1 cellular context compared by ENCODE assay signal in the genomic region with DNA sequence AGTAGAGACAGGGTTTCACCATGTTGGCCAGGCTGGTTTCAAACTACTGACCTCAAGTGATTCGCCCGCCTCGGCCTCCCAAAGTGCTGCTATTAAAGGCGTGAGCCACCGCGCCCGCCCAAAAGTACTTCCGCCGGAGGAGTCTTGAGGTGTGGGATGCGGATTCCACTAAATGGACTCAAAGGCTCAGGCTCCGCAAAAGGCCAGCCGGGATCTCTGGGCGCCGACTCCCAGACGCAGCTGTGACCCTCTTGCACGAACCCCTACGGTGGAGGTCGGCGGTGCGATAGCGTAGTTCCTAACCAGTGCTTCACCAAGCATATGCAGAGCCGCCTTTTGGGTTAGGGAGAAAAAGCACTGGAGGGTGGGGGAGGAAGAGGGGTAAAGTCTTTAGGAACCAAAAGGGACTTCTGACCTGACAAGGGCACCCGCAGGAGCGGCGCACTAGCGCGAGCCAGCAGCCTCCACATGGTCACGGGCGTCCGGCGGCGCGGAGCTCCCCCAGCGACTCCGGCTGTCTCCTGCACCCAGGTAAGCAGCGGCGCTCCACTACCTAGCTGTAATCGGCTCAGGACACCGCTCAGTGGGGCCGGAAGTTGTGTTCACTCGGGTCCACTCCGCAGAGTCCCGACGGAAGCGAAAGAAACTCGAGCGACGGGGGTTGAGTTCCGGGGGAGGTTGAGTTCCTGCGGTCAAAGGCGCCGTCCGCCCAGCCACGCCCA.
TF ChIP-seq lines count a peak whose summit lies in the region.

A gene (minus strand): TSS at position 590 of the 722 bp plus-strand sequence. CDS start 120 bp downstream, at position 470.

TF ChIP-seq in HepG2, 621 proteins besides CTCF, POLR2A, EP300 and RAD21 (continued from another document and continues in another):
- TF ChIP-seq, protein P1, sequence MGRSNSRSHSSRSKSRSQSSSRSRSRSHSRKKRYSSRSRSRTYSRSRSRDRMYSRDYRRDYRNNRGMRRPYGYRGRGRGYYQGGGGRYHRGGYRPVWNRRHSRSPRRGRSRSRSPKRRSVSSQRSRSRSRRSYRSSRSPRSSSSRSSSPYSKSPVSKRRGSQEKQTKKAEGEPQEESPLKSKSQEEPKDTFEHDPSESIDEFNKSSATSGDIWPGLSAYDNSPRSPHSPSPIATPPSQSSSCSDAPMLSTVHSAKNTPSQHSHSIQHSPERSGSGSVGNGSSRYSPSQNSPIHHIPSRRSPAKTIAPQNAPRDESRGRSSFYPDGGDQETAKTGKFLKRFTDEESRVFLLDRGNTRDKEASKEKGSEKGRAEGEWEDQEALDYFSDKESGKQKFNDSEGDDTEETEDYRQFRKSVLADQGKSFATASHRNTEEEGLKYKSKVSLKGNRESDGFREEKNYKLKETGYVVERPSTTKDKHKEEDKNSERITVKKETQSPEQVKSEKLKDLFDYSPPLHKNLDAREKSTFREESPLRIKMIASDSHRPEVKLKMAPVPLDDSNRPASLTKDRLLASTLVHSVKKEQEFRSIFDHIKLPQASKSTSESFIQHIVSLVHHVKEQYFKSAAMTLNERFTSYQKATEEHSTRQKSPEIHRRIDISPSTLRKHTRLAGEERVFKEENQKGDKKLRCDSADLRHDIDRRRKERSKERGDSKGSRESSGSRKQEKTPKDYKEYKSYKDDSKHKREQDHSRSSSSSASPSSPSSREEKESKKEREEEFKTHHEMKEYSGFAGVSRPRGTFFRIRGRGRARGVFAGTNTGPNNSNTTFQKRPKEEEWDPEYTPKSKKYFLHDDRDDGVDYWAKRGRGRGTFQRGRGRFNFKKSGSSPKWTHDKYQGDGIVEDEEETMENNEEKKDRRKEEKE (IDR thresholded peaks at IDR 0.05), result no peak
- TF ChIP-seq ZNF720 (CRISPR knock-in tag; IDR thresholded peaks at IDR 0.05) (0 out of 2 replicates have a peak, but pooled peaks have one; percentile 35), ZNF761 (CRISPR knock-in tag; conservative IDR thresholded peaks at IDR 0.05) (peak; percentile 64), ZNF567 (CRISPR knock-in tag; IDR thresholded peaks at IDR 0.05; ENCODE audit: borderline replicate concordance) (peak; percentile 56; the same call in 1 of the 2 replicates), MTF2 (CRISPR knock-in tag; IDR thresholded peaks at IDR 0.05; ENCODE audit: borderline replicate concordance) (0 out of 2 replicates have a peak, but pooled peaks have one; percentile 75), ZFP37 (CRISPR knock-in tag; IDR thresholded peaks at IDR 0.05; ENCODE audit: borderline replicate concordance) (no peak), CCAR2 (optimal IDR thresholded peaks at IDR 0.05; ENCODE audit: low read depth, low read length) (peak; percentile 95), HIVEP1 (CRISPR knock-in tag; IDR thresholded peaks at IDR 0.05) (peak; percentile 11; the same call in 1 of the 2 replicates), BRCA1 (CRISPR knock-in tag; IDR thresholded peaks at IDR 0.05) (0 out of 2 replicates have a peak, but pooled peaks have one; percentile 12), SNRNP70 (IDR thresholded peaks at IDR 0.05; ENCODE audit: low read depth, low read length) (no peak), CEBPB (IDR thresholded peaks at IDR 0.05; ENCODE audit: borderline replicate concordance, low read depth, low read length) (no peak), ZSCAN20 (CRISPR knock-in tag; IDR thresholded peaks at IDR 0.05; ENCODE audit: borderline replicate concordance) (no peak), HNF4A (CRISPR knock-in tag; IDR thresholded peaks at IDR 0.05) (peak; percentile 29; the same call in 1 of the 2 replicates), IRX3 (CRISPR knock-in tag; IDR thresholded peaks at IDR 0.05; ENCODE audit: borderline replicate concordance, low read depth) (no peak), ZNF891 (CRISPR knock-in tag; IDR thresholded peaks at IDR 0.05) (peak; percentile 93)
- TF ChIP-seq, protein P2, sequence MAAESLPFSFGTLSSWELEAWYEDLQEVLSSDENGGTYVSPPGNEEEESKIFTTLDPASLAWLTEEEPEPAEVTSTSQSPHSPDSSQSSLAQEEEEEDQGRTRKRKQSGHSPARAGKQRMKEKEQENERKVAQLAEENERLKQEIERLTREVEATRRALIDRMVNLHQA (CRISPR knock-in tag; IDR thresholded peaks at IDR 0.05), result 0 out of 2 replicates have a peak, but pooled peaks have one; percentile 71
- TF ChIP-seq, protein P3, sequence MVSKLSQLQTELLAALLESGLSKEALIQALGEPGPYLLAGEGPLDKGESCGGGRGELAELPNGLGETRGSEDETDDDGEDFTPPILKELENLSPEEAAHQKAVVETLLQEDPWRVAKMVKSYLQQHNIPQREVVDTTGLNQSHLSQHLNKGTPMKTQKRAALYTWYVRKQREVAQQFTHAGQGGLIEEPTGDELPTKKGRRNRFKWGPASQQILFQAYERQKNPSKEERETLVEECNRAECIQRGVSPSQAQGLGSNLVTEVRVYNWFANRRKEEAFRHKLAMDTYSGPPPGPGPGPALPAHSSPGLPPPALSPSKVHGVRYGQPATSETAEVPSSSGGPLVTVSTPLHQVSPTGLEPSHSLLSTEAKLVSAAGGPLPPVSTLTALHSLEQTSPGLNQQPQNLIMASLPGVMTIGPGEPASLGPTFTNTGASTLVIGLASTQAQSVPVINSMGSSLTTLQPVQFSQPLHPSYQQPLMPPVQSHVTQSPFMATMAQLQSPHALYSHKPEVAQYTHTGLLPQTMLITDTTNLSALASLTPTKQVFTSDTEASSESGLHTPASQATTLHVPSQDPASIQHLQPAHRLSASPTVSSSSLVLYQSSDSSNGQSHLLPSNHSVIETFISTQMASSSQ (IDR thresholded peaks at IDR 0.05; ENCODE audit: low read depth), result peak; percentile 53; the same call in 1 of the 2 replicates
- TF ChIP-seq, protein P3 (CRISPR knock-in tag; IDR thresholded peaks at IDR 0.05; ENCODE audit: borderline replicate concordance), result peak; percentile 66; the same call in 1 of the 2 replicates
- TF ChIP-seq, protein P4, sequence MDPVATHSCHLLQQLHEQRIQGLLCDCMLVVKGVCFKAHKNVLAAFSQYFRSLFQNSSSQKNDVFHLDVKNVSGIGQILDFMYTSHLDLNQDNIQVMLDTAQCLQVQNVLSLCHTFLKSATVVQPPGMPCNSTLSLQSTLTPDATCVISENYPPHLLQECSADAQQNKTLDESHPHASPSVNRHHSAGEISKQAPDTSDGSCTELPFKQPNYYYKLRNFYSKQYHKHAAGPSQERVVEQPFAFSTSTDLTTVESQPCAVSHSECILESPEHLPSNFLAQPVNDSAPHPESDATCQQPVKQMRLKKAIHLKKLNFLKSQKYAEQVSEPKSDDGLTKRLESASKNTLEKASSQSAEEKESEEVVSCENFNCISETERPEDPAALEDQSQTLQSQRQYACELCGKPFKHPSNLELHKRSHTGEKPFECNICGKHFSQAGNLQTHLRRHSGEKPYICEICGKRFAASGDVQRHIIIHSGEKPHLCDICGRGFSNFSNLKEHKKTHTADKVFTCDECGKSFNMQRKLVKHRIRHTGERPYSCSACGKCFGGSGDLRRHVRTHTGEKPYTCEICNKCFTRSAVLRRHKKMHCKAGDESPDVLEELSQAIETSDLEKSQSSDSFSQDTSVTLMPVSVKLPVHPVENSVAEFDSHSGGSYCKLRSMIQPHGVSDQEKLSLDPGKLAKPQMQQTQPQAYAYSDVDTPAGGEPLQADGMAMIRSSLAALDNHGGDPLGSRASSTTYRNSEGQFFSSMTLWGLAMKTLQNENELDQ (CRISPR knock-in tag; IDR thresholded peaks at IDR 0.05; ENCODE audit: borderline replicate concordance), result 0 out of 2 replicates have a peak, but pooled peaks have one; percentile 49
- TF ChIP-seq, protein P5, sequence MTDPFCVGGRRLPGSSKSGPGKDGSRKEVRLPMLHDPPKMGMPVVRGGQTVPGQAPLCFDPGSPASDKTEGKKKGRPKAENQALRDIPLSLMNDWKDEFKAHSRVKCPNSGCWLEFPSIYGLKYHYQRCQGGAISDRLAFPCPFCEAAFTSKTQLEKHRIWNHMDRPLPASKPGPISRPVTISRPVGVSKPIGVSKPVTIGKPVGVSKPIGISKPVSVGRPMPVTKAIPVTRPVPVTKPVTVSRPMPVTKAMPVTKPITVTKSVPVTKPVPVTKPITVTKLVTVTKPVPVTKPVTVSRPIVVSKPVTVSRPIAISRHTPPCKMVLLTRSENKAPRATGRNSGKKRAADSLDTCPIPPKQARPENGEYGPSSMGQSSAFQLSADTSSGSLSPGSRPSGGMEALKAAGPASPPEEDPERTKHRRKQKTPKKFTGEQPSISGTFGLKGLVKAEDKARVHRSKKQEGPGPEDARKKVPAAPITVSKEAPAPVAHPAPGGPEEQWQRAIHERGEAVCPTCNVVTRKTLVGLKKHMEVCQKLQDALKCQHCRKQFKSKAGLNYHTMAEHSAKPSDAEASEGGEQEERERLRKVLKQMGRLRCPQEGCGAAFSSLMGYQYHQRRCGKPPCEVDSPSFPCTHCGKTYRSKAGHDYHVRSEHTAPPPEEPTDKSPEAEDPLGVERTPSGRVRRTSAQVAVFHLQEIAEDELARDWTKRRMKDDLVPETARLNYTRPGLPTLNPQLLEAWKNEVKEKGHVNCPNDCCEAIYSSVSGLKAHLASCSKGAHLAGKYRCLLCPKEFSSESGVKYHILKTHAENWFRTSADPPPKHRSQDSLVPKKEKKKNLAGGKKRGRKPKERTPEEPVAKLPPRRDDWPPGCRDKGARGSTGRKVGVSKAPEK (CRISPR knock-in tag; IDR thresholded peaks at IDR 0.05; ENCODE audit: borderline replicate concordance), result no peak
- TF ChIP-seq, protein P6, sequence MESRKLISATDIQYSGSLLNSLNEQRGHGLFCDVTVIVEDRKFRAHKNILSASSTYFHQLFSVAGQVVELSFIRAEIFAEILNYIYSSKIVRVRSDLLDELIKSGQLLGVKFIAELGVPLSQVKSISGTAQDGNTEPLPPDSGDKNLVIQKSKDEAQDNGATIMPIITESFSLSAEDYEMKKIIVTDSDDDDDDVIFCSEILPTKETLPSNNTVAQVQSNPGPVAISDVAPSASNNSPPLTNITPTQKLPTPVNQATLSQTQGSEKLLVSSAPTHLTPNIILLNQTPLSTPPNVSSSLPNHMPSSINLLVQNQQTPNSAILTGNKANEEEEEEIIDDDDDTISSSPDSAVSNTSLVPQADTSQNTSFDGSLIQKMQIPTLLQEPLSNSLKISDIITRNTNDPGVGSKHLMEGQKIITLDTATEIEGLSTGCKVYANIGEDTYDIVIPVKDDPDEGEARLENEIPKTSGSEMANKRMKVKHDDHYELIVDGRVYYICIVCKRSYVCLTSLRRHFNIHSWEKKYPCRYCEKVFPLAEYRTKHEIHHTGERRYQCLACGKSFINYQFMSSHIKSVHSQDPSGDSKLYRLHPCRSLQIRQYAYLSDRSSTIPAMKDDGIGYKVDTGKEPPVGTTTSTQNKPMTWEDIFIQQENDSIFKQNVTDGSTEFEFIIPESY (CRISPR knock-in tag; IDR thresholded peaks at IDR 0.05), result 0 out of 2 replicates have a peak, but pooled peaks have one; percentile 52
- TF ChIP-seq, protein P7, sequence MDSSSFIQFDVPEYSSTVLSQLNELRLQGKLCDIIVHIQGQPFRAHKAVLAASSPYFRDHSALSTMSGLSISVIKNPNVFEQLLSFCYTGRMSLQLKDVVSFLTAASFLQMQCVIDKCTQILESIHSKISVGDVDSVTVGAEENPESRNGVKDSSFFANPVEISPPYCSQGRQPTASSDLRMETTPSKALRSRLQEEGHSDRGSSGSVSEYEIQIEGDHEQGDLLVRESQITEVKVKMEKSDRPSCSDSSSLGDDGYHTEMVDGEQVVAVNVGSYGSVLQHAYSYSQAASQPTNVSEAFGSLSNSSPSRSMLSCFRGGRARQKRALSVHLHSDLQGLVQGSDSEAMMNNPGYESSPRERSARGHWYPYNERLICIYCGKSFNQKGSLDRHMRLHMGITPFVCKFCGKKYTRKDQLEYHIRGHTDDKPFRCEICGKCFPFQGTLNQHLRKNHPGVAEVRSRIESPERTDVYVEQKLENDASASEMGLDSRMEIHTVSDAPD (CRISPR knock-in tag; IDR thresholded peaks at IDR 0.05), result no peak
- TF ChIP-seq, protein P8, sequence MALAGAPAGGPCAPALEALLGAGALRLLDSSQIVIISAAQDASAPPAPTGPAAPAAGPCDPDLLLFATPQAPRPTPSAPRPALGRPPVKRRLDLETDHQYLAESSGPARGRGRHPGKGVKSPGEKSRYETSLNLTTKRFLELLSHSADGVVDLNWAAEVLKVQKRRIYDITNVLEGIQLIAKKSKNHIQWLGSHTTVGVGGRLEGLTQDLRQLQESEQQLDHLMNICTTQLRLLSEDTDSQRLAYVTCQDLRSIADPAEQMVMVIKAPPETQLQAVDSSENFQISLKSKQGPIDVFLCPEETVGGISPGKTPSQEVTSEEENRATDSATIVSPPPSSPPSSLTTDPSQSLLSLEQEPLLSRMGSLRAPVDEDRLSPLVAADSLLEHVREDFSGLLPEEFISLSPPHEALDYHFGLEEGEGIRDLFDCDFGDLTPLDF (CRISPR knock-in tag; IDR thresholded peaks at IDR 0.05), result no peak
- TF ChIP-seq, protein P9, sequence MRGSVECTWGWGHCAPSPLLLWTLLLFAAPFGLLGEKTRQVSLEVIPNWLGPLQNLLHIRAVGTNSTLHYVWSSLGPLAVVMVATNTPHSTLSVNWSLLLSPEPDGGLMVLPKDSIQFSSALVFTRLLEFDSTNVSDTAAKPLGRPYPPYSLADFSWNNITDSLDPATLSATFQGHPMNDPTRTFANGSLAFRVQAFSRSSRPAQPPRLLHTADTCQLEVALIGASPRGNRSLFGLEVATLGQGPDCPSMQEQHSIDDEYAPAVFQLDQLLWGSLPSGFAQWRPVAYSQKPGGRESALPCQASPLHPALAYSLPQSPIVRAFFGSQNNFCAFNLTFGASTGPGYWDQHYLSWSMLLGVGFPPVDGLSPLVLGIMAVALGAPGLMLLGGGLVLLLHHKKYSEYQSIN (CRISPR knock-in tag; IDR thresholded peaks at IDR 0.05; ENCODE audit: borderline replicate concordance), result no peak
- TF ChIP-seq, protein P10, sequence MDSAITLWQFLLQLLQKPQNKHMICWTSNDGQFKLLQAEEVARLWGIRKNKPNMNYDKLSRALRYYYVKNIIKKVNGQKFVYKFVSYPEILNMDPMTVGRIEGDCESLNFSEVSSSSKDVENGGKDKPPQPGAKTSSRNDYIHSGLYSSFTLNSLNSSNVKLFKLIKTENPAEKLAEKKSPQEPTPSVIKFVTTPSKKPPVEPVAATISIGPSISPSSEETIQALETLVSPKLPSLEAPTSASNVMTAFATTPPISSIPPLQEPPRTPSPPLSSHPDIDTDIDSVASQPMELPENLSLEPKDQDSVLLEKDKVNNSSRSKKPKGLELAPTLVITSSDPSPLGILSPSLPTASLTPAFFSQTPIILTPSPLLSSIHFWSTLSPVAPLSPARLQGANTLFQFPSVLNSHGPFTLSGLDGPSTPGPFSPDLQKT (CRISPR knock-in tag; IDR thresholded peaks at IDR 0.05; ENCODE audit: borderline replicate concordance), result no peak
- TF ChIP-seq, protein P11, sequence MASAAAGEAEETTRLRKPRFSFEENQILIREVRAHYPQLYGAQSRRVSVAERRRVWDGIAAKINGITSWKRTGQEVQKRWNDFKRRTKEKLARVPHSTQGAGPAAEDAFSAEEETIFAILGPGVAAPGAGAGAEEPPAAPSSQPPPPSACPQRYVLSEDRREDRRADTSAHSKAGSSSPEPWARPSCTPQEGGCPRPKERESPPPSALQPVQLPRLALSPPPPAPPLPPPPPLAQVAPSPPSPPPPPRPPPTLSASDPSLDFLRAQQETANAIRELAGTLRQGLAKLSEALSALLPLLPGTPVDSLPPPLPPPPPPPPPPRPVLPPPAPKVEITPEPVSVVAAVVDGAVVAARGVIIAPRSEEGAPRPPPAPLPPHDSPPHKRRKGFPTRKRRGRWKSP (CRISPR knock-in tag; IDR thresholded peaks at IDR 0.05), result peak; percentile 72
